In genomic region chr5:175840050-175840841, GRCh38 we compare ENCODE assay signal across 9 cellular contexts. TPM values are rescaled to one million over a fixed set of nuclear protein-coding genes. Genes with fewer than 3 reads are reported as not detected.
DNase-seq lines count a peak whose midpoint lies in the region; ATAC-seq, FAIRE-seq and TF ChIP-seq lines count a peak whose summit lies in the region.
"Had no signal": no experiment of that assay in that cellular context is flagged by ENCODE, and none has a peak within 500 bp of the region (broad histone marks: within the 10 kb centered on the region; RNA-seq: fewer than 3 reads in every experiment).

No MANE protein-coding gene starts in this region.

- DNase-seq in AG08395 (ENCODE audit: low spot score): peak; percentile 13
- no peak for DNase-seq in WTC11 (ENCODE audit: low spot score)
- DNase-seq in kidney: no peak
- no peak for DNase-seq in activated naive CD4-positive, alpha-beta T cell (lab: John Stamatoyannopoulos, UW)
- no peak for DNase-seq in activated naive CD4-positive, alpha-beta T cell treated with anti-CD3 and anti-CD28 coated beads, Interleukin-2, amount 10 ng/mL, durations not matched to agents 7 days and 5 days
- DNase-seq: effector memory CD4-positive, alpha-beta T cell had no signal

- H3K4me1 Mint-ChIP-seq in WTC11: peaks cover 32% of the 10 kb centered on the region
- no peaks in the 10 kb centered on the region for H3K4me1 Mint-ChIP-seq in activated naive CD4-positive, alpha-beta T cell treated with anti-CD3 and anti-CD28 coated beads, Interleukin-2, amount 10 ng/mL, durations not matched to agents 7 days and 5 days

- TF ChIP-seq CTCF in GM12875 (IDR thresholded peaks at IDR 0.05; ENCODE audit: borderline replicate concordance, insufficient read depth, low read depth, low read length): peak; percentile 57; the same call in 1 of the 2 replicates
- peak; percentile 85 for TF ChIP-seq CTCF in WTC11 (IDR thresholded peaks at IDR 0.05)
- peak; percentile 20 for TF ChIP-seq CTCF in kidney (IDR thresholded peaks at IDR 0.05; ENCODE audit: borderline replicate concordance, extremely low read depth, insufficient read depth)

- CTCF ChIA-PET in WTC11 (lab: Charles Lee): interaction anchor here (0.6 to 1.8 kb wide), 14 partner anchors 8 to 306 kb away, joined by 3 to 10 read pairs (median 4); partner anchors contain the start of gene CPLX2
- CTCF ChIA-PET in activated naive CD4-positive, alpha-beta T cell treated with anti-CD3 and anti-CD28 coated beads, Interleukin-2, amount 10 ng/mL, durations not matched to agents 7 days and 5 days (lab: Charles Lee): interaction anchor here (1.3 to 1.6 kb wide), 2 partner anchors 11 to 16 kb away, joined by 3 to 4 read pairs; no protein-coding TSS in a partner anchor

- no peak overlapping the region for H3K27ac ChIP-seq in kidney (ENCODE audit: low read depth in 2 of 2, low read length in 2 of 2)

- H3K4me3 ChIP-seq in GM12875 (ENCODE audit: low read depth, low read length) (no peak overlapping the region), kidney (ENCODE audit: low read length in 2 of 2) (no peak overlapping the region)

- no peak overlapping the region for H3K4me3 Mint-ChIP-seq in WTC11
- H3K4me3 Mint-ChIP-seq in activated naive CD4-positive, alpha-beta T cell treated with anti-CD3 and anti-CD28 coated beads, Interleukin-2, amount 10 ng/mL, durations not matched to agents 7 days and 5 days: no peak overlapping the region

- H3K9me3 Mint-ChIP-seq in WTC11: peaks cover 4% of the 10 kb centered on the region
- no peaks in the 10 kb centered on the region for H3K9me3 Mint-ChIP-seq in activated naive CD4-positive, alpha-beta T cell treated with anti-CD3 and anti-CD28 coated beads, Interleukin-2, amount 10 ng/mL, durations not matched to agents 7 days and 5 days

- POLR2A ChIA-PET in WTC11 (lab: Charles Lee): interaction anchor here (0.9 kb wide), 1 partner anchor 17 kb away, joined by 4 read pairs; no protein-coding TSS in a partner anchor

- intact Hi-C loops in kidney (cut with DNase I): no loop called here

- peaks cover 0 to 5% of the 10 kb centered on the region in 2 donors for H3K9me3 ChIP-seq in kidney (ENCODE audit: control insufficient read depth in 1 of 2, low read length in 2 of 2)

- H3K4me1 ChIP-seq in kidney (ENCODE audit: control insufficient read depth in 1 of 2, insufficient read depth in 1 of 2, low read depth in 1 of 2, low read length in 2 of 2): no peaks in the 10 kb centered on the region

- no peak overlapping the region for H3K9ac ChIP-seq in kidney (ENCODE audit: low read length in 2 of 2)

- H3K27me3 Mint-ChIP-seq in WTC11 (ENCODE audit: low read depth): no peaks in the 10 kb centered on the region
- peaks cover 11% of the 10 kb centered on the region for H3K27me3 Mint-ChIP-seq in activated naive CD4-positive, alpha-beta T cell treated with anti-CD3 and anti-CD28 coated beads, Interleukin-2, amount 10 ng/mL, durations not matched to agents 7 days and 5 days

- peaks cover 4% of the 10 kb centered on the region for H3K36me3 Mint-ChIP-seq in WTC11
- H3K36me3 Mint-ChIP-seq in activated naive CD4-positive, alpha-beta T cell treated with anti-CD3 and anti-CD28 coated beads, Interleukin-2, amount 10 ng/mL, durations not matched to agents 7 days and 5 days: no peaks in the 10 kb centered on the region

- no peak for ATAC-seq in WTC11
- ATAC-seq in GM21529 (IDR thresholded peaks at IDR 0.05; ENCODE audit: unreplicated experiment): no peak
- ATAC-seq in GM18502 (IDR thresholded peaks at IDR 0.05; ENCODE audit: poor library complexity, unreplicated experiment): no peak

- H3K36me3 ChIP-seq in kidney (ENCODE audit: control insufficient read depth in 1 of 2, insufficient read depth in 2 of 2, low read length in 2 of 2): no peaks in the 10 kb centered on the region

- no peak overlapping the region for H3K27ac Mint-ChIP-seq in WTC11
- no peak overlapping the region for H3K27ac Mint-ChIP-seq in activated naive CD4-positive, alpha-beta T cell treated with anti-CD3 and anti-CD28 coated beads, Interleukin-2, amount 10 ng/mL, durations not matched to agents 7 days and 5 days

- FAIRE-seq in kidney (lab: Jason Lieb, UNC): no peak

TF ChIP-seq in WTC11, 78 proteins besides CTCF, POLR2A, EP300 and RAD21:
- no peak for TF ChIP-seq SMAD4 (CRISPR knock-in tag; IDR thresholded peaks at IDR 0.05)
- no peak for TF ChIP-seq HMGA2 (CRISPR knock-in tag; IDR thresholded peaks at IDR 0.05)
- TF ChIP-seq CREM (CRISPR knock-in tag; IDR thresholded peaks at IDR 0.05): no peak
- no peak for TF ChIP-seq NFE2L1 (CRISPR knock-in tag; IDR thresholded peaks at IDR 0.05)
- TF ChIP-seq CREB1 (CRISPR knock-in tag; IDR thresholded peaks at IDR 0.05): no peak
- no peak for TF ChIP-seq ZNF512 (CRISPR knock-in tag; IDR thresholded peaks at IDR 0.05; ENCODE audit: borderline replicate concordance)
- TF ChIP-seq AFF4 (CRISPR knock-in tag; IDR thresholded peaks at IDR 0.05; ENCODE audit: borderline replicate concordance): no peak
- TF ChIP-seq ATF6 (CRISPR knock-in tag; IDR thresholded peaks at IDR 0.05): no peak
- no peak for TF ChIP-seq USF1 (CRISPR knock-in tag; IDR thresholded peaks at IDR 0.05)

RNA-seq across cellular contexts. Expression of gene CPLX2, which starts 31.1 kb away (rescaled TPM):
- total RNA-seq in WTC11 (2021) (0.92 to 3.0 TPM (median 1.3 TPM) in 3 replicates), kidney (not detected)
- not detected for polyA plus RNA-seq in kidney (ENCODE audit: insufficient read depth, low read depth, low replicate concordance)

Comparison
In these comparisons a context has a peak if more than half of its experiments do, and no peak if none do; other contexts are left out.
1. CTCF ChIP-seq: peak in every context shown above with its lines; median percentile 85 in WTC11; 57 in GM12875; 20 in kidney.